Comparison of ENCODE assay signal across 17 cellular contexts in the genomic region with DNA sequence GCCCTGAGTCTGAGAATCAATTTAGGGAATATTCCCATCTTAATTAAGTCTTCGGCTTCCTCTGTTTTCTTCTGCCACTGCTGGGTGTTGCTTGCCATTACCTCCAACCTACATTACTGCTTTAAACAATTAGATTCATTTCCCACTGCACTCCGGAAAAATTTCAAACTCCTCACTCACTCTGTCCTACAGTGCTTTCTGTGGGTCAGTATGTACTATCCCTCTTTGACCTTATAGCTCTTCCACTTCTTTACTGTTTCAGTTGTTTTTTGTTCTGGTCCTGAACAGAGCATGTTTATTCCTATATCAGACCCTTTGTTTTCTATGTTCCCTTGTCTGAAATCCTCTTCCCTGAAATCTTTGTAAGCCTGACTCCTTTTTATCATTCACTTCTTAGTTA.
DNase-seq lines count a peak whose midpoint lies in the region; ATAC-seq, FAIRE-seq and TF ChIP-seq lines count a peak whose summit lies in the region.
"Had no signal": no experiment of that assay in that cellular context is flagged by ENCODE, and none has a peak within 500 bp of the region (broad histone marks: within the 10 kb centered on the region; RNA-seq: fewer than 3 reads in every experiment).

No MANE protein-coding gene starts in this region.

- BruUV-seq in mammary epithelial cell (replicated peaks; lab: Mats Ljungman, UMichigan) (no TSS peak), MCF 10A (replicated peaks; lab: Mats Ljungman, UMichigan) (no TSS peak)

- H3K4me2 ChIP-seq in mammary epithelial cell (ENCODE audit: insufficient read depth, low read depth, low read length) = no peak overlapping the region

- CTCF ChIA-PET in mammary epithelial cell (lab: Charles Lee; ENCODE audit: low non-redundant PET) = no interaction called here
- CTCF ChIA-PET in MCF 10A (lab: Yijun Ruan, JAX) = interaction anchor here (0.6 to 1.6 kb wide), 3 partner anchors 11 to 420 kb away, joined by 4 to 5 read pairs (median 4); no protein-coding TSS in a partner anchor

- no peak for FAIRE-seq in urothelium cell line (lab: Jason Lieb, UNC)
- FAIRE-seq: A204.1 had no signal

- H2AFZ ChIP-seq in mammary epithelial cell (ENCODE audit: low read depth, low read length) = peak overlapping the region; percentile 50

- no peaks in the 10 kb centered on the region for H3K9me3 Mint-ChIP-seq in MCF 10A (ENCODE audit: unreplicated experiment)
- H3K9me3 Mint-ChIP-seq: CD14-positive monocyte had no signal

- H4K20me1 ChIP-seq in mammary epithelial cell (ENCODE audit: insufficient read depth, low read length) = no peaks in the 10 kb centered on the region

- POLR2A ChIA-PET in MCF 10A (lab: Yijun Ruan, JAX) = interaction anchor here (0.6 to 1.3 kb wide), 2 partner anchors 10 to 227 kb away, joined by 3 to 5 read pairs; no protein-coding TSS in a partner anchor

- H3K4me1 Mint-ChIP-seq in MCF 10A (ENCODE audit: insufficient read depth, unreplicated experiment) = peaks cover 19% of the 10 kb centered on the region
- H3K4me1 Mint-ChIP-seq: CD14-positive monocyte had no signal

- no peak overlapping the region for H3K9ac ChIP-seq in mammary epithelial cell (ENCODE audit: insufficient read depth, low read length)

- H3K27ac ChIP-seq in mammary epithelial cell (ENCODE audit: insufficient read depth, low read depth, low read length) = peak overlapping the region; percentile 96
- H3K27ac ChIP-seq: SJSA1 had no signal

- in situ Hi-C loops in mammary epithelial cell (cut with MboI; ENCODE audit: low sequenced_read_pairs in 2 of 2) = loop anchor here in 1 of 2 donors (25.0 kb wide), 1 partner anchor 744 kb away; no protein-coding TSS in a partner anchor
- in situ Hi-C loops in SK-MEL-5 (cut with HindIII; ENCODE audit: low pct_unique_long_range_greater_than_20kb, low sequenced_read_pairs) = no loop called here

- WGBS in mammary epithelial cell (ENCODE audit: low coverage, missing lambda C conversion rate) = 100% methylated on average over 2 of the region's 2 CpGs

- H3K9me3 ChIP-seq in mammary epithelial cell (replicated peaks; ENCODE audit: insufficient read depth, low read length) = no peaks in the 10 kb centered on the region
- H3K9me3 ChIP-seq: SJSA1 had no signal

- H3K36me3 ChIP-seq in mammary epithelial cell (ENCODE audit: insufficient read depth, low read length) = no peaks in the 10 kb centered on the region
- H3K36me3 ChIP-seq: SJSA1 had no signal

- ATAC-seq in GM19328 (IDR thresholded peaks at IDR 0.05; ENCODE audit: unreplicated experiment) = no peak

- TF ChIP-seq CTCF in mammary epithelial cell (conservative IDR thresholded peaks at IDR 0.05 in 1 of 2, IDR thresholded peaks at IDR 0.05 in 1 of 2; ENCODE audit: extremely low read depth in 1 of 2, insufficient read depth in 1 of 2, low read depth in 1 of 2, low read length in 2 of 2) (no peak), MCF 10A (IDR thresholded peaks at IDR 0.05; ENCODE audit: unreplicated experiment) (no peak)

- H3K4me1 ChIP-seq in mammary epithelial cell (ENCODE audit: insufficient read depth, low read length) = peaks cover 55% of the 10 kb centered on the region

- H3K4me3 ChIP-seq in mammary epithelial cell (replicated peaks in 1 of 3; ENCODE audit: insufficient read depth in 1 of 3, low read depth in 2 of 3, low read length in 3 of 3) = no peak overlapping the region
- H3K4me3 ChIP-seq: SJSA1 had no signal

- H3K4me3 Mint-ChIP-seq in MCF 10A (ENCODE audit: unreplicated experiment) = no peak overlapping the region
- H3K4me3 Mint-ChIP-seq: CD14-positive monocyte had no signal

- no peaks in the 10 kb centered on the region for H3K79me2 ChIP-seq in mammary epithelial cell (ENCODE audit: insufficient read depth, low read length)

- intact Hi-C loops in mammary epithelial cell (cut with micrococcal nuclease) = loop anchor here (10.0 kb wide), 2 partner anchors 162 to 752 kb away; a partner anchor contains a TSS
- intact Hi-C loops in MCF 10A (cut with micrococcal nuclease) = no loop called here

- dilution Hi-C loops in mammary epithelial cell (cut with HindIII; ENCODE audit: low sequenced_read_pairs) = no loop called here

- no peak overlapping the region for H3K27ac Mint-ChIP-seq in MCF 10A (ENCODE audit: low read depth, unreplicated experiment)
- H3K27ac Mint-ChIP-seq: CD14-positive monocyte had no signal

- no peaks in the 10 kb centered on the region for H3K36me3 Mint-ChIP-seq in MCF 10A (ENCODE audit: insufficient read depth, unreplicated experiment)
- H3K36me3 Mint-ChIP-seq: CD14-positive monocyte had no signal

- no peaks in the 10 kb centered on the region for H3K27me3 ChIP-seq in mammary epithelial cell (ENCODE audit: insufficient read depth, low read length)
- H3K27me3 ChIP-seq: SJSA1 had no signal

- H3K27me3 Mint-ChIP-seq in MCF 10A (ENCODE audit: insufficient read depth, unreplicated experiment) = no peaks in the 10 kb centered on the region

- DNase-seq in mammary epithelial cell = no peak
- DNase-seq in MCF 10A (ENCODE audit: unreplicated experiment) = no peak
- DNase-seq in SK-MEL-5 (ENCODE audit: low read depth, low spot score) = peak; percentile 19
- peak; percentile 18 for DNase-seq in medulla oblongata (ENCODE audit: extremely low spot score)
- no peak for DNase-seq in EL
- DNase-seq in urothelium cell line (ENCODE audit: low spot score) = no peak
- no peak for DNase-seq in stimulated activated CD4-positive, alpha-beta T cell treated with anti-CD3 and anti-CD28 coated beads, Interleukin-4, amount 100 ng/mL, for 1 hour
- DNase-seq: DMS79, GOT3, KBM-7, NCI-H1417 treated with DMSO at 0.1 percent for 48 hours, NCI-H2171 treated with DMSO at 0.1 percent for 48 hours, NCI-H446 treated with DMSO at 0.1 percent for 48 hours had no signal

Comparison
In these comparisons a context has a peak if more than half of its experiments do, and no peak if none do; other contexts are left out.
1. DNase-seq: peak in SK-MEL-5 (single experiment) and medulla oblongata (single experiment); none in mammary epithelial cell (single experiment), MCF 10A (single experiment), EL (single experiment), urothelium cell line (single experiment) and stimulated activated CD4-positive, alpha-beta T cell treated with anti-CD3 and anti-CD28 coated beads, Interleukin-4, amount 100 ng/mL, for 1 hour (single experiment).